In genomic region chr3:27633224-27633545, GRCh38 we compare ENCODE assay signal across 8 cellular contexts.
A peak's percentile ranks its signal among the peaks of the same experiment; 100 is the strongest.
DNase-seq lines count a peak whose midpoint lies in the region; ATAC-seq and TF ChIP-seq lines count a peak whose summit lies in the region.

No MANE protein-coding gene starts in this region.

- DNase-seq in activated CD4-positive, alpha-beta T cell treated with anti-CD3 and anti-CD28 coated beads, Interleukin-2, amount 10 ng/mL, durations not matched to agents 7 days and 5 days = peak; percentile 20
- DNase-seq in activated CD4-positive, alpha-beta T cell treated with anti-CD3 and anti-CD28 coated beads for 48 hours = no peak
- peak; percentile 58 for DNase-seq in NOMO-1 treated with dmso at 0.1 percent for 144 hours (lab: John Stamatoyannopoulos, UW; ENCODE audit: unreplicated experiment)
- no peak for DNase-seq in choroid plexus epithelial cell (ENCODE audit: low read depth)
- no peak for DNase-seq in mesenchymal stem cell
- no peak for DNase-seq in upper lobe of right lung
- DNase-seq in activated CD8-positive, alpha-beta memory T cell treated with anti-CD3 and anti-CD28 coated beads, Interleukin-2, amount 50 U/mL, for 48 hours = no peak

- TF ChIP-seq CTCF in choroid plexus epithelial cell (conservative IDR thresholded peaks at IDR 0.05; ENCODE audit: low read depth, low read length) = no peak
- no peak for TF ChIP-seq CTCF in upper lobe of right lung (IDR thresholded peaks at IDR 0.05)

- peak overlapping the region; percentile 81 for H3K27ac Mint-ChIP-seq in activated CD4-positive, alpha-beta T cell treated with anti-CD3 and anti-CD28 coated beads, Interleukin-2, amount 10 ng/mL, durations not matched to agents 7 days and 5 days

- no peak overlapping the region for H3K27ac ChIP-seq in mesenchymal stem cell (ENCODE audit: low read length, poor library complexity, severe bottlenecking)
- H3K27ac ChIP-seq in upper lobe of right lung = peak overlapping the region; percentile 80

- peak overlapping the region; percentile 66 for H3K4me3 Mint-ChIP-seq in activated CD4-positive, alpha-beta T cell treated with anti-CD3 and anti-CD28 coated beads, Interleukin-2, amount 10 ng/mL, durations not matched to agents 7 days and 5 days

- H3K4me1 Mint-ChIP-seq in activated CD4-positive, alpha-beta T cell treated with anti-CD3 and anti-CD28 coated beads, Interleukin-2, amount 10 ng/mL, durations not matched to agents 7 days and 5 days = peaks cover 38% of the 10 kb centered on the region

- peak overlapping the region; percentile 84 for H3K9ac ChIP-seq in mesenchymal stem cell (ENCODE audit: low read length)

- no peak overlapping the region for H2BK5ac ChIP-seq in mesenchymal stem cell (ENCODE audit: low read depth, low read length, poor library complexity, severe bottlenecking)

- no peaks in the 10 kb centered on the region for H3K27me3 ChIP-seq in mesenchymal stem cell (ENCODE audit: control insufficient read depth in 1 of 2, insufficient read depth in 1 of 2, low read length in 2 of 2)
- no peaks in the 10 kb centered on the region for H3K27me3 ChIP-seq in upper lobe of right lung

- no peak overlapping the region for H3K4ac ChIP-seq in mesenchymal stem cell (ENCODE audit: low read depth in 1 of 2, low read length in 2 of 2)

- peak overlapping the region; percentile 71 for H3K4me3 ChIP-seq in choroid plexus epithelial cell (ENCODE audit: low read depth, low read length)
- H3K4me3 ChIP-seq in mesenchymal stem cell (ENCODE audit: insufficient read depth in 1 of 2, low read depth in 1 of 2, low read length in 2 of 2) = peak overlapping the region in 1 of 2 experiments; percentile 79
- peak overlapping the region; percentile 66 for H3K4me3 ChIP-seq in upper lobe of right lung

- no peak overlapping the region for H4K8ac ChIP-seq in mesenchymal stem cell (ENCODE audit: low read length)

- CTCF ChIA-PET in activated CD4-positive, alpha-beta T cell treated with anti-CD3 and anti-CD28 coated beads, Interleukin-2, amount 10 ng/mL, durations not matched to agents 7 days and 5 days (lab: Charles Lee) = interaction anchor here (1.1 to 1.4 kb wide), 4 partner anchors 10 to 68 kb away, joined by 3 to 5 read pairs (median 4); no protein-coding TSS in a partner anchor

- no peak overlapping the region for H3K4me2 ChIP-seq in mesenchymal stem cell (ENCODE audit: low read length, poor library complexity, severe bottlenecking)

- no peak overlapping the region for H2BK120ac ChIP-seq in mesenchymal stem cell (ENCODE audit: low read depth, low read length)

- H3K14ac ChIP-seq in mesenchymal stem cell (ENCODE audit: low read length in 2 of 2) = no peak overlapping the region

- no peak overlapping the region for H2BK12ac ChIP-seq in mesenchymal stem cell (ENCODE audit: low read length in 2 of 2)

- H3K36me3 ChIP-seq in mesenchymal stem cell (ENCODE audit: control insufficient read depth in 1 of 2, insufficient read depth in 2 of 2, low read depth in 1 of 2, low read length in 2 of 2) (no peaks in the 10 kb centered on the region), upper lobe of right lung (no peaks in the 10 kb centered on the region)

- no peak overlapping the region for H3K23ac ChIP-seq in mesenchymal stem cell (ENCODE audit: low read length in 2 of 2)

- no peaks in the 10 kb centered on the region for H3K79me1 ChIP-seq in mesenchymal stem cell (replicated peaks; ENCODE audit: low read length, poor library complexity, severe bottlenecking)

- H2BK15ac ChIP-seq in mesenchymal stem cell (ENCODE audit: low read depth, poor library complexity, severe bottlenecking) = no peak overlapping the region

- no peak overlapping the region for H2AFZ ChIP-seq in mesenchymal stem cell (ENCODE audit: low read depth, low read length)

- H4K91ac ChIP-seq in mesenchymal stem cell (ENCODE audit: low read length) = no peak overlapping the region

- H3K9me3 ChIP-seq in mesenchymal stem cell (ENCODE audit: control insufficient read depth, low read length) = no peaks in the 10 kb centered on the region
- no peaks in the 10 kb centered on the region for H3K9me3 ChIP-seq in upper lobe of right lung

- H3K18ac ChIP-seq in mesenchymal stem cell (ENCODE audit: low read depth in 1 of 2, low read length in 2 of 2) = no peak overlapping the region

- no peaks in the 10 kb centered on the region for H3K36me3 Mint-ChIP-seq in activated CD4-positive, alpha-beta T cell treated with anti-CD3 and anti-CD28 coated beads, Interleukin-2, amount 10 ng/mL, durations not matched to agents 7 days and 5 days (ENCODE audit: low read depth)

- no peaks in the 10 kb centered on the region for H3K9me3 Mint-ChIP-seq in activated CD4-positive, alpha-beta T cell treated with anti-CD3 and anti-CD28 coated beads, Interleukin-2, amount 10 ng/mL, durations not matched to agents 7 days and 5 days

- POLR2A ChIA-PET in activated CD4-positive, alpha-beta T cell treated with anti-CD3 and anti-CD28 coated beads, Interleukin-2, amount 10 ng/mL, durations not matched to agents 7 days and 5 days (lab: Charles Lee) = interaction anchor here (0.6 to 0.8 kb wide), 2 partner anchors 42 to 97 kb away, joined by 3 read pairs; no protein-coding TSS in a partner anchor

- ATAC-seq in HG02759 (IDR thresholded peaks at IDR 0.05; ENCODE audit: unreplicated experiment) (peak; percentile 33), upper lobe of right lung (peak; percentile 73)

- no peak overlapping the region for H2AK5ac ChIP-seq in mesenchymal stem cell (ENCODE audit: low read length, severe bottlenecking)

- H3K4me1 ChIP-seq in mesenchymal stem cell (ENCODE audit: control insufficient read depth, insufficient read depth, low read depth, low read length) (no peaks in the 10 kb centered on the region), upper lobe of right lung (no peaks in the 10 kb centered on the region)

- WGBS in mesenchymal stem cell = 92% methylated on average over 6 of the region's 6 CpGs

- no peaks in the 10 kb centered on the region for H3K27me3 Mint-ChIP-seq in activated CD4-positive, alpha-beta T cell treated with anti-CD3 and anti-CD28 coated beads, Interleukin-2, amount 10 ng/mL, durations not matched to agents 7 days and 5 days

- intact Hi-C loops in upper lobe of right lung (cut with DNase I) = no loop called here

Comparison
In these comparisons a context has a peak if more than half of its experiments do, and no peak if none do; other contexts are left out.
1. DNase-seq: peak in activated CD4-positive, alpha-beta T cell treated with anti-CD3 and anti-CD28 coated beads, Interleukin-2, amount 10 ng/mL, durations not matched to agents 7 days and 5 days (single experiment) and NOMO-1 treated with dmso at 0.1 percent for 144 hours (single experiment); none in activated CD4-positive, alpha-beta T cell treated with anti-CD3 and anti-CD28 coated beads for 48 hours (single experiment), choroid plexus epithelial cell (single experiment), mesenchymal stem cell (single experiment), upper lobe of right lung (single experiment) and activated CD8-positive, alpha-beta memory T cell treated with anti-CD3 and anti-CD28 coated beads, Interleukin-2, amount 50 U/mL, for 48 hours (single experiment).